8 cellular contexts compared by ENCODE assay signal in the genomic region with DNA sequence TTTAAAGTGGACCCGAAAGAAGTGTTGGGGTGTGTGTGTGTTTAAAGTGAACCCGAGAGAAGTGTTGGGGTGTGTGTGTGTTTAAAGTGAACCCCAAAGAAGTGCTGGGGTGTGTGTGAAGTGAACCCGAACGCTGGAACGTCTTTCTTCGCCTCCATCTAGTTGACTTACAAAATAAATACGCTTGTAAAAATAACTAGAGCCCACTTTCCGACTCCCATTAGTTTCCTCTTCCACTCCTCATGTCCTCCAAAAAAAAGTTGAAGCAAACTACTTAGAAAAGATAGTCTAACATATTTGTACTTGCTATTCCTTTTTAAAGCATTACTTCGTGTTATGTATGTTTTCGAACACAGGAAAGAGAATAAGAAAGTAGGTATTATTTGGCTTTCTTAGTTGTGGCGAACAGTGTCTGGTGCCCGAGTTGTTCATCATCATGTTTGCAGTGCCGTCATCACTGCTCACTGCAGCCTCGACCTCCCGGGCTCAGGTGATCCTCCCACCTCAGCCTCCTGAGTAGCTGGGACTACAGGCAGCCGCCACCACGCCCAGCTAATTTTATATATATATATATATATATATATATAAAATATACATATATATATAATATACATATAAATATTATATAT. TPM values are rescaled to one million over a fixed set of nuclear protein-coding genes. Genes with fewer than 3 reads are reported as not detected.
DNase-seq lines count a peak whose midpoint lies in the region; ATAC-seq and TF ChIP-seq lines count a peak whose summit lies in the region.

No MANE protein-coding gene starts in this region.

- H3K27me3 Mint-ChIP-seq in mesothelial cell of epicardium (ENCODE audit: low read depth), result no peaks in the 10 kb centered on the region

- peak overlapping the region; percentile 96 for H3K4me3 ChIP-seq in SJSA1
- H3K4me3 ChIP-seq in mammary epithelial cell (replicated peaks in 1 of 3; ENCODE audit: insufficient read depth in 1 of 3, low read depth in 2 of 3, low read length in 3 of 3), result peak overlapping the region; percentile 69 to 99 (median 93)
- H3K4me3 ChIP-seq in upper lobe of right lung, result peak overlapping the region; percentile 90

- H3K4me2 ChIP-seq in mammary epithelial cell (ENCODE audit: insufficient read depth, low read depth, low read length), result peak overlapping the region; percentile 98

- peaks cover 8% of the 10 kb centered on the region for H4K20me1 ChIP-seq in mammary epithelial cell (ENCODE audit: insufficient read depth, low read length)

- no peaks in the 10 kb centered on the region for H3K9me3 ChIP-seq in SJSA1 (replicated peaks)
- no peaks in the 10 kb centered on the region for H3K9me3 ChIP-seq in mammary epithelial cell (replicated peaks; ENCODE audit: insufficient read depth, low read length)
- no peaks in the 10 kb centered on the region for H3K9me3 ChIP-seq in upper lobe of right lung

- BruUV-seq in mammary epithelial cell (replicated peaks; lab: Mats Ljungman, UMichigan), result TSS peak; percentile 34

- ATAC-seq in upper lobe of right lung, result no peak
- no peak for ATAC-seq in GM19351 (IDR thresholded peaks at IDR 0.05; ENCODE audit: unreplicated experiment)
- no peak for ATAC-seq in HG02571 (IDR thresholded peaks at IDR 0.05; ENCODE audit: unreplicated experiment)

- H3K27ac ChIP-seq in SJSA1 (peak overlapping the region; percentile 97), mammary epithelial cell (ENCODE audit: insufficient read depth, low read depth, low read length) (peak overlapping the region; percentile 79), upper lobe of right lung (peak overlapping the region; percentile 96)

- intact Hi-C loops in mammary epithelial cell (cut with micrococcal nuclease), result no loop called here
- intact Hi-C loops in upper lobe of right lung (cut with DNase I), result no loop called here

- peak overlapping the region; percentile 96 for H3K27ac Mint-ChIP-seq in mesothelial cell of epicardium

- H3K36me3 ChIP-seq in SJSA1 (peaks cover 24% of the 10 kb centered on the region), mammary epithelial cell (ENCODE audit: insufficient read depth, low read length) (no peaks in the 10 kb centered on the region), upper lobe of right lung (no peaks in the 10 kb centered on the region)

- H3K4me1 Mint-ChIP-seq in mesothelial cell of epicardium, result peaks cover 21% of the 10 kb centered on the region

- H3K27me3 ChIP-seq in SJSA1 (replicated peaks), result no peaks in the 10 kb centered on the region
- H3K27me3 ChIP-seq in mammary epithelial cell (ENCODE audit: insufficient read depth, low read length), result no peaks in the 10 kb centered on the region
- no peaks in the 10 kb centered on the region for H3K27me3 ChIP-seq in upper lobe of right lung

- peak overlapping the region; percentile 97 for H3K9ac ChIP-seq in mammary epithelial cell (ENCODE audit: insufficient read depth, low read length)

- peaks cover 61% of the 10 kb centered on the region for H3K79me2 ChIP-seq in mammary epithelial cell (ENCODE audit: insufficient read depth, low read length)

- H3K4me1 ChIP-seq in SJSA1 (replicated peaks) (peaks cover 12% of the 10 kb centered on the region), mammary epithelial cell (ENCODE audit: insufficient read depth, low read length) (peaks cover 27% of the 10 kb centered on the region), upper lobe of right lung (peaks cover 13% of the 10 kb centered on the region)

- DNase-seq in DMS 273 (lab: John Stamatoyannopoulos, UW; ENCODE audit: unreplicated experiment) (peak; percentile 48), DMS 273 treated with DMSO at 0.1 percent for 48 hours (lab: John Stamatoyannopoulos, UW) (no peak), SJSA1 (ENCODE audit: low read depth in 1 of 2, low spot score in 2 of 2) (peak in 1 of 2 experiments; percentile 37), mammary epithelial cell (no peak), mesothelial cell of epicardium (ENCODE audit: low spot score in 2 of 2, unreplicated experiment in 2 of 2) (no peak), upper lobe of right lung (no peak)

- in situ Hi-C loops in mammary epithelial cell (cut with MboI; ENCODE audit: low sequenced_read_pairs in 2 of 2), result no loop called here

- no peaks in the 10 kb centered on the region for H3K9me3 Mint-ChIP-seq in mesothelial cell of epicardium

- no peaks in the 10 kb centered on the region for H3K36me3 Mint-ChIP-seq in mesothelial cell of epicardium

- dilution Hi-C loops in mammary epithelial cell (cut with HindIII; ENCODE audit: low sequenced_read_pairs), result no loop called here

- TF ChIP-seq CTCF in mammary epithelial cell (conservative IDR thresholded peaks at IDR 0.05 in 1 of 2, IDR thresholded peaks at IDR 0.05 in 1 of 2; ENCODE audit: extremely low read depth in 1 of 2, insufficient read depth in 1 of 2, low read depth in 1 of 2, low read length in 2 of 2) (no peak), mesothelial cell of epicardium (IDR thresholded peaks at IDR 0.05; ENCODE audit: unreplicated experiment) (no peak), upper lobe of right lung (IDR thresholded peaks at IDR 0.05) (no peak)

- CTCF ChIA-PET in mammary epithelial cell (lab: Charles Lee; ENCODE audit: low non-redundant PET), result no interaction called here

- peak overlapping the region; percentile 95 for H2AFZ ChIP-seq in mammary epithelial cell (ENCODE audit: low read depth, low read length)

- peak overlapping the region; percentile 85 for H3K4me3 Mint-ChIP-seq in mesothelial cell of epicardium

- WGBS in mammary epithelial cell (ENCODE audit: low coverage, missing lambda C conversion rate), result 19% methylated on average over 14 of the region's 17 CpGs

RNA-seq across cellular contexts. Expression of a gene that starts 1.1 kb away (rescaled TPM):
- 21.2 and 32.2 TPM in 2 replicates for total RNA-seq in SJSA1 (2014; rRNA removed; shearing (Covaris generic))
- 10 to 100 TPM; 45.8 to 49.0 TPM for total RNA-seq in mammary epithelial cell
- 19.1 TPM for polyA plus RNA-seq in mammary epithelial cell
- polyA minus RNA-seq in mammary epithelial cell, result 123 TPM
- total RNA-seq in mesothelial cell of epicardium, result 71.8 to 83.1 TPM (median 82.6 TPM) in 3 replicates
- total RNA-seq in upper lobe of right lung, result 43.5 TPM

RNA-seq across cellular contexts. Expression of a gene that starts 42.5 kb away (rescaled TPM):
- total RNA-seq in SJSA1 (2014; rRNA removed; shearing (Covaris generic)), result 20.9 and 52.2 TPM in 2 replicates
- total RNA-seq in mammary epithelial cell (10 to 100 TPM; 49.0 to 59.6 TPM), mesothelial cell of epicardium (57.1 to 62.7 TPM (median 62.2 TPM) in 3 replicates), upper lobe of right lung (46.8 TPM)
- polyA plus RNA-seq in mammary epithelial cell, result 21.9 TPM
- polyA minus RNA-seq in mammary epithelial cell, result 24.3 TPM

RNA-seq across cellular contexts. Expression of a gene that starts 55.4 kb away (rescaled TPM):
- total RNA-seq in SJSA1 (2014; rRNA removed; shearing (Covaris generic)), result 7.0 and 10.4 TPM in 2 replicates
- 10 to 100 TPM; 21.0 to 32.6 TPM for total RNA-seq in mammary epithelial cell
- polyA plus RNA-seq in mammary epithelial cell, result 17.7 TPM
- polyA minus RNA-seq in mammary epithelial cell, result 50.3 TPM
- 22.2 to 24.5 TPM (median 22.9 TPM) in 3 replicates for total RNA-seq in mesothelial cell of epicardium
- total RNA-seq in upper lobe of right lung, result 35.2 TPM
